In genomic region chr19:46614114-46614701, GRCh38 we compare ENCODE assay signal across 9 cellular contexts. TPM values are rescaled to one million over a fixed set of nuclear protein-coding genes. Genes with fewer than 3 reads are reported as not detected.
DNase-seq lines count a peak whose midpoint lies in the region; ATAC-seq and TF ChIP-seq lines count a peak whose summit lies in the region.
"Had no signal": no experiment of that assay in that cellular context is flagged by ENCODE, and none has a peak within 500 bp of the region (broad histone marks: within the 10 kb centered on the region; RNA-seq: fewer than 3 reads in every experiment).

No MANE protein-coding gene starts in this region.

- whole genome bisulfite sequencing in ovary, 3 donors, result 8% methylated on average over 12 of the region's 12 CpGs

- H3K27ac ChIP-seq in Karpas-422 (ENCODE audit: low read length) (no peak overlapping the region), RWPE2 (ENCODE audit: poor library complexity, severe bottlenecking) (no peak overlapping the region), foreskin keratinocyte (no peak overlapping the region), ovary (no peak overlapping the region)
- H3K27ac ChIP-seq: epithelial cell of prostate had no signal

- no peaks in the 10 kb centered on the region for H3K79me2 ChIP-seq in Karpas-422 (ENCODE audit: low read length)

- no peak overlapping the region for H3K9ac ChIP-seq in Karpas-422 (ENCODE audit: low read length)

- peak overlapping the region; percentile 87 for H3K27ac Mint-ChIP-seq in activated T-helper 2 cell treated with anti-CD3 and anti-CD28 coated beads, Interferon-gamma antibody, Interleukin-2, Interleukin-4, amounts not matched to agents 10 μg/mL and 5 μg/mL and 100 μg/mL, durations not matched to agents 14 hours and 24 hours and 36 hours
- no peak overlapping the region for H3K27ac Mint-ChIP-seq in type B pancreatic cell

- peak; percentile 79 for DNase-seq in ELR (ENCODE audit: low read depth)
- DNase-seq in Karpas-422, result peak; percentile 89
- DNase-seq in RWPE2 (ENCODE audit: low spot score), result no peak
- peak; percentile 68 for DNase-seq in activated T-helper 2 cell treated with anti-CD3 and anti-CD28 coated beads, Interferon-gamma antibody, Interleukin-2, Interleukin-4, amounts not matched to agents 10 μg/mL and 5 μg/mL and 100 μg/mL, durations not matched to agents 14 hours and 24 hours and 36 hours (ENCODE audit: low spot score)
- no peak for DNase-seq in foreskin keratinocyte
- peak; percentile 69 to 88 (median 86) for DNase-seq in ovary
- peak; percentile 88 for DNase-seq in type B pancreatic cell (ENCODE audit: extremely low spot score, unreplicated experiment)

- ATAC-seq in RWPE2 (ENCODE audit: low read depth) (peak; percentile 75), foreskin keratinocyte (peak; percentile 69), HG02938 (IDR thresholded peaks at IDR 0.05; ENCODE audit: unreplicated experiment) (no peak)

- H3K9me2 ChIP-seq in Karpas-422 (replicated peaks; ENCODE audit: insufficient read depth, low read length), result no peaks in the 10 kb centered on the region

- H3K27me3 ChIP-seq in Karpas-422 (ENCODE audit: low read length), result no peaks in the 10 kb centered on the region
- no peaks in the 10 kb centered on the region for H3K27me3 ChIP-seq in RWPE2 (ENCODE audit: insufficient read depth, poor library complexity, severe bottlenecking)
- H3K27me3 ChIP-seq in foreskin keratinocyte, result peaks cover 3% of the 10 kb centered on the region
- H3K27me3 ChIP-seq in ovary, result no peaks in the 10 kb centered on the region

- intact Hi-C loops in activated T-helper 2 cell treated with anti-CD3 and anti-CD28 coated beads, Interferon-gamma antibody, Interleukin-2, Interleukin-4, amounts not matched to agents 10 μg/mL and 5 μg/mL and 100 μg/mL, durations not matched to agents 14 hours and 24 hours and 36 hours (cut with micrococcal nuclease), result loop anchor here (1.0 kb wide), 2 partner anchors 48 to 114 kb away; no protein-coding TSS in a partner anchor
- intact Hi-C loops in ovary (cut with DNase I), result loop anchor here in 2 of 4 donors (2.0 to 10.0 kb wide), 2 partner anchors 51 kb away; partner anchors contain the start of gene DACT3 (in 1 of the 2)

- H3K4me3 ChIP-seq in Karpas-422 (ENCODE audit: low read length), result no peak overlapping the region
- no peak overlapping the region for H3K4me3 ChIP-seq in RWPE2 (ENCODE audit: severe bottlenecking)
- H3K4me3 ChIP-seq in ovary, result no peak overlapping the region

- TF ChIP-seq CTCF in RWPE2 (IDR thresholded peaks at IDR 0.05; ENCODE audit: poor library complexity, severe bottlenecking), result peak; percentile 86
- TF ChIP-seq CTCF in foreskin keratinocyte (conservative IDR thresholded peaks at IDR 0.05), result peak; percentile 82
- TF ChIP-seq CTCF in ovary (IDR thresholded peaks at IDR 0.05), result peak; percentile 63 to 88 (median 76)
- peak; percentile 92 for TF ChIP-seq CTCF in type B pancreatic cell (conservative IDR thresholded peaks at IDR 0.05)

- no peaks in the 10 kb centered on the region for H3K9me3 Mint-ChIP-seq in activated T-helper 2 cell treated with anti-CD3 and anti-CD28 coated beads, Interferon-gamma antibody, Interleukin-2, Interleukin-4, amounts not matched to agents 10 μg/mL and 5 μg/mL and 100 μg/mL, durations not matched to agents 14 hours and 24 hours and 36 hours
- H3K9me3 Mint-ChIP-seq in type B pancreatic cell, result no peaks in the 10 kb centered on the region

- TF ChIP-seq POLR2A in ovary (IDR thresholded peaks at IDR 0.05), result no peak

- H3K9me3 ChIP-seq in Karpas-422 (ENCODE audit: low read length) (no peaks in the 10 kb centered on the region), RWPE2 (ENCODE audit: severe bottlenecking) (no peaks in the 10 kb centered on the region), ovary (no peaks in the 10 kb centered on the region)

- H3K4me2 ChIP-seq in Karpas-422 (ENCODE audit: low read depth, low read length, poor library complexity, severe bottlenecking), result no peak overlapping the region

- TF ChIP-seq EP300 in ovary (IDR thresholded peaks at IDR 0.05), result no peak

- H3K4me1 ChIP-seq in Karpas-422 (ENCODE audit: low read length) (peaks cover 17% of the 10 kb centered on the region), RWPE2 (ENCODE audit: insufficient read depth, poor library complexity, severe bottlenecking) (no peaks in the 10 kb centered on the region), foreskin keratinocyte (no peaks in the 10 kb centered on the region), ovary (ENCODE audit: insufficient read depth) (no peaks in the 10 kb centered on the region)

- peaks cover 50% of the 10 kb centered on the region for H3K36me3 Mint-ChIP-seq in activated T-helper 2 cell treated with anti-CD3 and anti-CD28 coated beads, Interferon-gamma antibody, Interleukin-2, Interleukin-4, amounts not matched to agents 10 μg/mL and 5 μg/mL and 100 μg/mL, durations not matched to agents 14 hours and 24 hours and 36 hours (ENCODE audit: low read depth)
- H3K36me3 Mint-ChIP-seq in type B pancreatic cell, result peaks cover 2% of the 10 kb centered on the region

- peak overlapping the region; percentile 61 for H3K4me3 Mint-ChIP-seq in activated T-helper 2 cell treated with anti-CD3 and anti-CD28 coated beads, Interferon-gamma antibody, Interleukin-2, Interleukin-4, amounts not matched to agents 10 μg/mL and 5 μg/mL and 100 μg/mL, durations not matched to agents 14 hours and 24 hours and 36 hours (ENCODE audit: low read depth)
- H3K4me3 Mint-ChIP-seq in type B pancreatic cell, result peak overlapping the region; percentile 31

- H4K20me1 ChIP-seq in Karpas-422 (ENCODE audit: insufficient read depth, low read depth, low read length), result no peaks in the 10 kb centered on the region

- no peaks in the 10 kb centered on the region for H3K27me3 Mint-ChIP-seq in activated T-helper 2 cell treated with anti-CD3 and anti-CD28 coated beads, Interferon-gamma antibody, Interleukin-2, Interleukin-4, amounts not matched to agents 10 μg/mL and 5 μg/mL and 100 μg/mL, durations not matched to agents 14 hours and 24 hours and 36 hours (ENCODE audit: low read depth)
- H3K27me3 Mint-ChIP-seq in type B pancreatic cell, result peaks cover 3% of the 10 kb centered on the region

- peaks cover 57% of the 10 kb centered on the region for H3K4me1 Mint-ChIP-seq in activated T-helper 2 cell treated with anti-CD3 and anti-CD28 coated beads, Interferon-gamma antibody, Interleukin-2, Interleukin-4, amounts not matched to agents 10 μg/mL and 5 μg/mL and 100 μg/mL, durations not matched to agents 14 hours and 24 hours and 36 hours (ENCODE audit: low read depth)
- peaks cover 15% of the 10 kb centered on the region for H3K4me1 Mint-ChIP-seq in type B pancreatic cell (ENCODE audit: unreplicated experiment)

- H2AFZ ChIP-seq in Karpas-422 (ENCODE audit: low read length), result no peak overlapping the region

- H3K36me3 ChIP-seq in Karpas-422 (ENCODE audit: insufficient read depth, low read length), result no peaks in the 10 kb centered on the region
- H3K36me3 ChIP-seq in RWPE2 (ENCODE audit: low read depth), result peaks cover 3% of the 10 kb centered on the region; the same call in 1 of the 2 replicates
- H3K36me3 ChIP-seq in ovary, result no peaks in the 10 kb centered on the region

RNA-seq across cellular contexts. Expression of gene PTGIR, which starts 10.7 kb away (rescaled TPM):
- not detected in 2 replicates for total RNA-seq in Karpas-422 (2014; rRNA removed; shearing (Covaris generic); ENCODE audit: low replicate concordance)
- total RNA-seq in activated T-helper 2 cell treated with anti-CD3 and anti-CD28 coated beads, Interferon-gamma antibody, Interleukin-2, Interleukin-4, amounts not matched to agents 10 μg/mL and 5 μg/mL and 100 μg/mL, durations not matched to agents 14 hours and 24 hours and 36 hours, result 214 and 218 TPM in 2 replicates
- not detected in 2 replicates for total RNA-seq in foreskin keratinocyte
- 0.04 TPM in 1 of 2 replicates, not detected in the other for polyA plus RNA-seq in foreskin keratinocyte
- 1 to 10 TPM in 3 of 7 donors, under 1 TPM in 4; 0.24 to 1.5 (median 0.71) TPM for total RNA-seq in ovary
- polyA plus RNA-seq in ovary, result 1 to 10 TPM in 1 of 2 donors, under 1 TPM in 1; 0.55 to 1.8 TPM
- total RNA-seq in type B pancreatic cell (ENCODE audit: low replicate concordance), result 0.46 TPM in 1 of 2 replicates, not detected in the other

RNA-seq across cellular contexts. Expression of gene CALM3, which starts 13.1 kb away (rescaled TPM):
- total RNA-seq in Karpas-422 (2014; rRNA removed; shearing (Covaris generic); ENCODE audit: low replicate concordance), result 103 and 122 TPM in 2 replicates
- 537 and 553 TPM in 2 replicates for total RNA-seq in activated T-helper 2 cell treated with anti-CD3 and anti-CD28 coated beads, Interferon-gamma antibody, Interleukin-2, Interleukin-4, amounts not matched to agents 10 μg/mL and 5 μg/mL and 100 μg/mL, durations not matched to agents 14 hours and 24 hours and 36 hours
- 172 and 205 TPM in 2 replicates for total RNA-seq in foreskin keratinocyte
- 220 and 271 TPM in 2 replicates for polyA plus RNA-seq in foreskin keratinocyte
- total RNA-seq in ovary, result 100 to 1,000 TPM in 5 of 7 donors, 10 to 100 TPM in 2; 80.5 to 312 (median 225) TPM
- 100 to 1,000 TPM; 191 to 646 TPM for polyA plus RNA-seq in ovary
- 315 and 335 TPM in 2 replicates for total RNA-seq in type B pancreatic cell (ENCODE audit: low replicate concordance)

RNA-seq across cellular contexts. Expression of gene GNG8, which starts 21.8 kb away (rescaled TPM):
- total RNA-seq in Karpas-422 (2014; rRNA removed; shearing (Covaris generic); ENCODE audit: low replicate concordance), result not detected in 2 replicates
- 21.4 and 29.1 TPM in 2 replicates for total RNA-seq in activated T-helper 2 cell treated with anti-CD3 and anti-CD28 coated beads, Interferon-gamma antibody, Interleukin-2, Interleukin-4, amounts not matched to agents 10 μg/mL and 5 μg/mL and 100 μg/mL, durations not matched to agents 14 hours and 24 hours and 36 hours
- total RNA-seq in foreskin keratinocyte (not detected in 2 replicates), ovary (not detected), type B pancreatic cell (ENCODE audit: low replicate concordance) (2.4 TPM in 1 of 2 replicates, not detected in the other)
- polyA plus RNA-seq in foreskin keratinocyte (not detected in 2 replicates), ovary (not detected)

RNA-seq across cellular contexts. Expression of gene DACT3, which starts 46.8 kb away (rescaled TPM):
- 0.14 and 0.19 TPM in 2 replicates for total RNA-seq in Karpas-422 (2014; rRNA removed; shearing (Covaris generic); ENCODE audit: low replicate concordance)
- 6.1 and 6.5 TPM in 2 replicates for total RNA-seq in activated T-helper 2 cell treated with anti-CD3 and anti-CD28 coated beads, Interferon-gamma antibody, Interleukin-2, Interleukin-4, amounts not matched to agents 10 μg/mL and 5 μg/mL and 100 μg/mL, durations not matched to agents 14 hours and 24 hours and 36 hours
- total RNA-seq in foreskin keratinocyte, result 0.04 TPM in 1 of 2 replicates, not detected in the other
- 0.02 and 0.06 TPM in 2 replicates for polyA plus RNA-seq in foreskin keratinocyte
- total RNA-seq in ovary, result 10 to 100 TPM in 6 of 7 donors, 1 to 10 TPM in 1; 7.6 to 56.5 (median 20.8) TPM
- 10 to 100 TPM; 15.2 to 51.3 TPM for polyA plus RNA-seq in ovary
- total RNA-seq in type B pancreatic cell (ENCODE audit: low replicate concordance), result 1.3 and 24.5 TPM in 2 replicates

Comparison
In these comparisons a context has a peak if more than half of its experiments do, and no peak if none do; other contexts are left out.
1. DNase-seq: peak in ELR (single experiment), Karpas-422 (single experiment), activated T-helper 2 cell treated with anti-CD3 and anti-CD28 coated beads, Interferon-gamma antibody, Interleukin-2, Interleukin-4, amounts not matched to agents 10 μg/mL and 5 μg/mL and 100 μg/mL, durations not matched to agents 14 hours and 24 hours and 36 hours (single experiment), ovary (5 of 5) and type B pancreatic cell (single experiment); none in RWPE2 (single experiment) and foreskin keratinocyte (0 of 2).
2. RNA of gene PTGIR, which starts 10.7 kb away (total RNA-seq): 214 to 218 TPM in activated T-helper 2 cell treated with anti-CD3 and anti-CD28 coated beads, Interferon-gamma antibody, Interleukin-2, Interleukin-4, amounts not matched to agents 10 μg/mL and 5 μg/mL and 100 μg/mL, durations not matched to agents 14 hours and 24 hours and 36 hours; 0.24 to 1.5 TPM in ovary, 0.46 TPM in type B pancreatic cell, not detected in Karpas-422 and not detected in foreskin keratinocyte; every median in the first group is over 10 times any median in the second.
3. Peak in every context shown above with its lines, with median percentiles within 50 percentile points of each other: CTCF ChIP-seq.